Comparison of ENCODE assay signal across 18 cellular contexts in the genomic region with DNA sequence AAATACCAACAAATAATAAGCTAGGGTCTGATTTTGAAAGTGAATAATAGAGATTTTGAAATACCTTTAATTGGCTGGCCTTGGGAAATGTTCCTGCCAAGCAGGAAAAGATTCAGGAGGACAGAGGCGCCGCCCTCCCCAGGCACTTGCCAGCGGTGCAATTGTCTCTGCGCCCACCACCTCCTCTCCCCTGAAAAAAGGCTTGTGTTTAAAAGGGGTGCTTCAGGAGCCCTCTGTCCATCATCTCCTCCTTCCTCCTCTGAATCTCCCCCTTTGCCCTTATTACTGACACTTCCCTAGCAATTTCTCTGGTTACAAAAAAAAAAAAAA.
"Had no signal": no experiment of that assay in that cellular context is flagged by ENCODE, and none has a peak within 500 bp of the region (broad histone marks: within the 10 kb centered on the region; RNA-seq: fewer than 3 reads in every experiment).

No MANE protein-coding gene starts in this region.

- H3K9me3 ChIP-seq: colonic mucosa, left lung, neutrophil, pancreas, transverse colon, vagina had no signal

- ATAC-seq: activated CD4-positive, alpha-beta T cell treated with anti-CD3 and anti-CD28 coated beads for 36 hours; activated CD8-positive, alpha-beta T cell treated with anti-CD3 and anti-CD28 coated beads, Interleukin-2, amount 10 ng/mL, durations not matched to agents 7 days and 5 days; left lung; natural killer cell; pancreas; sciatic nerve had no signal

- H3K9me3 Mint-ChIP-seq: natural killer cell had no signal

- H3K36me3 Mint-ChIP-seq: natural killer cell had no signal

- H3K4me3 ChIP-seq: colonic mucosa, left lung, pancreas, transverse colon, vagina had no signal

- H3K27me3 Mint-ChIP-seq: activated CD4-positive, alpha-beta T cell treated with anti-CD3 and anti-CD28 coated beads for 36 hours; activated naive CD8-positive, alpha-beta T cell had no signal

- H3K27ac Mint-ChIP-seq: activated CD4-positive, alpha-beta T cell treated with anti-CD3 and anti-CD28 coated beads for 36 hours; activated CD8-positive, alpha-beta T cell treated with anti-CD3 and anti-CD28 coated beads, Interleukin-2, amount 10 ng/mL, durations not matched to agents 7 days and 5 days; activated naive CD8-positive, alpha-beta T cell; natural killer cell had no signal

- H3K27me3 ChIP-seq: colonic mucosa, left lung, neutrophil, pancreas, transverse colon, vagina had no signal

- H3K27ac ChIP-seq: colonic mucosa, left lung, neutrophil, pancreas, transverse colon, vagina had no signal

- H3K36me3 ChIP-seq: colonic mucosa, left lung, neutrophil, pancreas, transverse colon, vagina had no signal

- H3K4me3 Mint-ChIP-seq: activated CD4-positive, alpha-beta T cell treated with anti-CD3 and anti-CD28 coated beads for 36 hours; activated CD8-positive, alpha-beta T cell treated with anti-CD3 and anti-CD28 coated beads, Interleukin-2, amount 10 ng/mL, durations not matched to agents 7 days and 5 days; activated naive CD8-positive, alpha-beta T cell; natural killer cell had no signal

- DNase-seq: activated CD4-positive, alpha-beta T cell treated with anti-CD3 and anti-CD28 coated beads for 36 hours; activated CD8-positive, alpha-beta T cell treated with anti-CD3 and anti-CD28 coated beads, Interleukin-2, amount 10 ng/mL, durations not matched to agents 7 days and 5 days; activated effector memory CD4-positive, alpha-beta T cell treated with Interleukin-2 at 50 U/mL for 16 hours; activated T-cell treated with anti-CD3 and anti-CD28 coated beads, Interleukin-2, amount 50 U/mL, for 48 hours; amygdala; caudate nucleus; colonic mucosa; left lung; natural killer cell; pancreas; stimulated activated CD4-positive, alpha-beta T cell treated with anti-CD3 and anti-CD28 coated beads, Interleukin-4, amount 100 ng/mL, for 4 hours; stimulated activated naive CD4-positive, alpha-beta T cell; T-helper 2 cell; transverse colon had no signal

- H3K4me1 ChIP-seq: colonic mucosa, left lung, pancreas, transverse colon, vagina had no signal
